ENCODE assay signal across 24 cellular contexts in the genomic region with DNA sequence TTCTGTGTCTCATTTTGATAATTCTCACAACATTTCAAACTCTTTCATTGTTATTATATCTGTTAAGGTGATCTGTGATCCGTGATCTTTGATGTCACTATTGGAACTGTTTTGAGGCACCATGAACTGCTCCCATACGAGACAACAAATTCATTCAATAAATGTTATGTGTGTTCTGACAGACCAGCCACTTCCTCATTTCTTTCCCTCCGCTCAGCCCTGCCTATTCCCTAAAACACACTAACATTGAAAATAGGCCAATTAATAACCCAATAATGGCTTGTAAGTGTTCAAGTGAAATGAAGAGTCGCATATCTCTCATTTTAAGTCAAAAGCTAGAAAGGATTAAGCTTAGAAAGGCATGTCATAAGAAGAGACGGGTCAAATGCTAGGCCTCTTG.
"Had no signal": no experiment of that assay in that cellular context is flagged by ENCODE, and none has a peak within 500 bp of the region (broad histone marks: within the 10 kb centered on the region; RNA-seq: fewer than 3 reads in every experiment).

No MANE protein-coding gene starts in this region.

- ATAC-seq: psoas muscle; right cardiac atrium; stimulated activated effector memory CD8-positive, alpha-beta T cell treated with anti-CD3 and anti-CD28 coated beads, Interleukin-12 subunit alpha, Interleukin-12 subunit beta, amount 100 ng/mL, for 72 hours; stimulated activated naive B cell treated with anti-CD40 and anti-IgM and Interleukin-4, amounts not matched to agents 10 μg/mL and 1 μg/mL and 100 μg/mL, for 72 hours had no signal

- H3K27ac ChIP-seq: neural progenitor cell, ovary, parathyroid adenoma, psoas muscle, right lobe of liver, sigmoid colon, thoracic aorta, thyroid gland, tibial nerve, vagina had no signal

- DNase-seq: occipital lobe; ovary; posterior cingulate gyrus; psoas muscle; right cardiac atrium; right lobe of liver; sigmoid colon; small intestine; stimulated activated CD4-positive, alpha-beta T cell treated with anti-CD3 and anti-CD28 coated beads, Interleukin-15, amount 100 ng/mL, for 24 hours; stimulated activated CD4-positive, alpha-beta T cell treated with anti-CD3 and anti-CD28 coated beads, Interleukin-2, amount 100 ng/mL, for 24 hours; stimulated activated CD4-positive, alpha-beta T cell treated with anti-CD3 and anti-CD28 coated beads, Interleukin-2, amount 100 ng/mL, for 48 hours; stimulated activated CD4-positive, alpha-beta T cell treated with anti-CD3 and anti-CD28 coated beads, Interleukin-4, amount 100 ng/mL, for 24 hours; stimulated activated naive B cell treated with anti-CD40 and anti-IgM and Interleukin-4, amounts not matched to agents 10 μg/mL and 1 μg/mL and 100 μg/mL, for 72 hours; stimulated activated naive CD4-positive, alpha-beta T cell treated with Interleukin-2 at 50 U/mL for 16 hours; stomach; thyroid gland; trophoblast cell; upper lobe of left lung had no signal
